Comparison of ENCODE assay signal across 11 cellular contexts in genomic region chr1:91556556-91556955, GRCh38. TPM values are rescaled to one million over a fixed set of nuclear protein-coding genes. Genes with fewer than 3 reads are reported as not detected.
DNase-seq lines count a peak whose midpoint lies in the region; ATAC-seq, FAIRE-seq and TF ChIP-seq lines count a peak whose summit lies in the region.
"Had no signal": no experiment of that assay in that cellular context is flagged by ENCODE, and none has a peak within 500 bp of the region (broad histone marks: within the 10 kb centered on the region; RNA-seq: fewer than 3 reads in every experiment).

No MANE protein-coding gene starts in this region.

- H3K4me3 ChIP-seq in PC-3 (ENCODE audit: low read length) (no peak overlapping the region), K562 (no peak overlapping the region), osteoblast (ENCODE audit: insufficient read depth, low read length) (no peak overlapping the region), upper lobe of right lung (no peak overlapping the region)

- H3K4me3 Mint-ChIP-seq in activated CD4-positive, alpha-beta T cell treated with anti-CD3 and anti-CD28 coated beads, Interleukin-2, amount 10 ng/mL, durations not matched to agents 24 days and 14 days: peak overlapping the region; percentile 61

- POLR2A ChIA-PET in PC-3 (lab: Charles Lee; ENCODE audit: unreplicated experiment): no interaction called here
- POLR2A ChIA-PET in K562 (lab: Yijun Ruan, JAX): interaction anchor here (0.6 kb wide), 1 partner anchor 382 kb away, joined by 3 read pairs; no protein-coding TSS in a partner anchor

- no peaks in the 10 kb centered on the region for H3K9me1 ChIP-seq in K562 (ENCODE audit: control insufficient read depth, insufficient read depth, low read length)

- H4K20me1 ChIP-seq in PC-3 (ENCODE audit: low read length): no peaks in the 10 kb centered on the region
- 0 out of 2 replicates have a peak, but pooled peaks cover 3% of the 10 kb centered on the region for H4K20me1 ChIP-seq in K562 (replicated peaks; ENCODE audit: control insufficient read depth, insufficient read depth, low read length)
- H4K20me1 ChIP-seq in osteoblast (ENCODE audit: insufficient read depth, low read length): no peaks in the 10 kb centered on the region

- H3K4me2 ChIP-seq in PC-3 (ENCODE audit: low read length) (no peak overlapping the region), K562 (ENCODE audit: insufficient read depth, low read length) (peak overlapping the region; percentile 23; the same call in 1 of the 2 replicates), osteoblast (ENCODE audit: insufficient read depth, low read length) (peak overlapping the region; percentile 7)

- no peaks in the 10 kb centered on the region for H3K36me3 ChIP-seq in PC-3 (ENCODE audit: low read depth, low read length)
- H3K36me3 ChIP-seq in K562 (ENCODE audit: control insufficient read depth, insufficient read depth, low read length): no peaks in the 10 kb centered on the region
- H3K36me3 ChIP-seq in osteoblast (ENCODE audit: insufficient read depth, low read length): no peaks in the 10 kb centered on the region
- no peaks in the 10 kb centered on the region for H3K36me3 ChIP-seq in upper lobe of right lung

- no TSS peak for BruUV-seq in PC-3 (replicated peaks; lab: Mats Ljungman, UMichigan)
- BruUV-seq in K562 (replicated peaks; lab: Mats Ljungman, UMichigan): no TSS peak

- DNase-seq in activated CD4-positive, alpha-beta T cell treated with anti-CD3 and anti-CD28 coated beads, Interleukin-2, amount 10 ng/mL, durations not matched to agents 24 days and 14 days: peak; percentile 77
- no peak for DNase-seq in activated CD4-positive, alpha-beta T cell treated with anti-CD3 and anti-CD28 coated beads for 4 hours
- DNase-seq in PC-3 (no peak), K562 (ENCODE audit: extremely low read depth in 1 of 4, low spot score in 3 of 4) (no peak), osteoblast (ENCODE audit: insufficient read length, low spot score, missing footprints) (no peak), upper lobe of right lung (no peak)
- DNase-seq: ACHN; effector CD8-positive, alpha-beta T cell; left cardiac atrium had no signal

- H3K4me1 Mint-ChIP-seq in activated CD4-positive, alpha-beta T cell treated with anti-CD3 and anti-CD28 coated beads, Interleukin-2, amount 10 ng/mL, durations not matched to agents 24 days and 14 days: peaks cover 85% of the 10 kb centered on the region

- H3K9me3 ChIP-seq in PC-3 (ENCODE audit: low read length) (no peaks in the 10 kb centered on the region), K562 (replicated peaks; ENCODE audit: control insufficient read depth, insufficient read depth, low read depth, low read length) (no peaks in the 10 kb centered on the region), osteoblast (ENCODE audit: low read depth, low read length) (no peaks in the 10 kb centered on the region), upper lobe of right lung (no peaks in the 10 kb centered on the region)

- TF ChIP-seq RAD21 in K562 (CRISPR knock-in tag; conservative IDR thresholded peaks at IDR 0.05 in 1 of 2, IDR thresholded peaks at IDR 0.05 in 1 of 2): no peak

- H3F3A ChIP-seq in PC-3 (ENCODE audit: low read length, unreplicated experiment): no peaks in the 10 kb centered on the region

- no peak for TF ChIP-seq CTCF in PC-3 (conservative IDR thresholded peaks at IDR 0.05; ENCODE audit: low read depth, low read length)
- TF ChIP-seq CTCF in K562 (IDR thresholded peaks at IDR 0.05 in 2 of 3, conservative IDR thresholded peaks at IDR 0.05 in 1 of 3; ENCODE audit: insufficient read depth in 2 of 3, low read depth in 1 of 3, low read length in 3 of 3): no peak
- TF ChIP-seq CTCF in osteoblast (IDR thresholded peaks at IDR 0.05; ENCODE audit: extremely low read depth, low read depth, low read length): no peak
- TF ChIP-seq CTCF in upper lobe of right lung (IDR thresholded peaks at IDR 0.05): no peak

- CTCF ChIA-PET in PC-3 (lab: Charles Lee): no interaction called here
- CTCF ChIA-PET in K562 (lab: Yijun Ruan, JAX; ENCODE audit: low intra/inter-chr PET ratio): no interaction called here

- H3K79me2 ChIP-seq in PC-3 (ENCODE audit: low read length): no peaks in the 10 kb centered on the region
- no peaks in the 10 kb centered on the region for H3K79me2 ChIP-seq in K562 (ENCODE audit: control insufficient read depth, insufficient read depth, low read length)
- no peaks in the 10 kb centered on the region for H3K79me2 ChIP-seq in osteoblast (ENCODE audit: insufficient read depth, low read length)

- H3K9ac ChIP-seq in PC-3 (ENCODE audit: low read length): no peak overlapping the region
- no peak overlapping the region for H3K9ac ChIP-seq in K562 (ENCODE audit: insufficient read depth in 1 of 2, low read depth in 2 of 2, low read length in 2 of 2)

- peaks cover 5% of the 10 kb centered on the region for H3K36me3 Mint-ChIP-seq in activated CD4-positive, alpha-beta T cell treated with anti-CD3 and anti-CD28 coated beads, Interleukin-2, amount 10 ng/mL, durations not matched to agents 24 days and 14 days (ENCODE audit: low read depth)

- peak overlapping the region; percentile 91 for H3K27ac Mint-ChIP-seq in activated CD4-positive, alpha-beta T cell treated with anti-CD3 and anti-CD28 coated beads, Interleukin-2, amount 10 ng/mL, durations not matched to agents 24 days and 14 days

- H3K4me1 ChIP-seq in PC-3 (ENCODE audit: insufficient read depth, low read length) (peaks cover 27% of the 10 kb centered on the region), K562 (replicated peaks in 1 of 2; ENCODE audit: control insufficient read depth in 2 of 2, insufficient read depth in 2 of 2, low read length in 2 of 2) (peaks cover 14 to 32% of the 10 kb centered on the region in 2 experiments), osteoblast (ENCODE audit: insufficient read depth, low read length) (peaks cover 38% of the 10 kb centered on the region), upper lobe of right lung (peaks cover 46% of the 10 kb centered on the region)

- intact Hi-C loops in activated CD4-positive, alpha-beta T cell treated with anti-CD3 and anti-CD28 coated beads, Interleukin-2, amount 10 ng/mL, durations not matched to agents 24 days and 14 days (cut with micrococcal nuclease): loop anchor here (1.0 to 10.0 kb wide), 11 partner anchors 33 to 1028 kb away; partner anchors contain the start of gene ZNF644
- intact Hi-C loops in PC-3 (cut with micrococcal nuclease): loop anchor here (10.0 kb wide), 1 partner anchor 138 kb away; no protein-coding TSS in a partner anchor
- intact Hi-C loops in K562 (cut with micrococcal nuclease): loop anchor here (1.0 to 10.0 kb wide), 3 partner anchors 148 to 248 kb away; no protein-coding TSS in a partner anchor
- intact Hi-C loops in upper lobe of right lung (cut with DNase I): no loop called here

- no peaks in the 10 kb centered on the region for H3K27me3 Mint-ChIP-seq in activated CD4-positive, alpha-beta T cell treated with anti-CD3 and anti-CD28 coated beads, Interleukin-2, amount 10 ng/mL, durations not matched to agents 24 days and 14 days

- H3K27ac ChIP-seq in PC-3 (ENCODE audit: low read length): peak overlapping the region; percentile 57
- H3K27ac ChIP-seq in K562 (ENCODE audit: extremely low read depth, low read depth, low read length): peak overlapping the region; percentile 56; the same call in 2 of the 3 replicates
- peak overlapping the region; percentile 76 for H3K27ac ChIP-seq in osteoblast (ENCODE audit: low read depth, low read length)
- no peak overlapping the region for H3K27ac ChIP-seq in upper lobe of right lung

- TF ChIP-seq EP300 in K562 (IDR thresholded peaks at IDR 0.05; ENCODE audit: low read length): no peak

- WGBS in K562 (ENCODE audit: insufficient coverage, low coverage, missing lambda C conversion rate): 34% methylated on average over 2 of the region's 2 CpGs

- H3K27me3 ChIP-seq in PC-3 (ENCODE audit: low read length) (no peaks in the 10 kb centered on the region), K562 (ENCODE audit: control insufficient read depth in 2 of 2, insufficient read depth in 2 of 2, low read length in 2 of 2) (no peaks in the 10 kb centered on the region), osteoblast (ENCODE audit: insufficient read depth, low read length) (no peaks in the 10 kb centered on the region), upper lobe of right lung (no peaks in the 10 kb centered on the region)

- in situ Hi-C loops in K562 (cut with MboI): no loop called here

- no peaks in the 10 kb centered on the region for H3K9me2 ChIP-seq in PC-3 (replicated peaks; ENCODE audit: low read length)

- no peak for TF ChIP-seq POLR2A in K562 (conservative IDR thresholded peaks at IDR 0.05)

- FAIRE-seq in K562 (lab: Jason Lieb, UNC): no peak

- ATAC-seq in PC-3: no peak
- ATAC-seq in K562: peak; percentile 15; the same call in 2 of the 3 replicates
- no peak for ATAC-seq in upper lobe of right lung
- no peak for ATAC-seq in HG03521 (IDR thresholded peaks at IDR 0.05; ENCODE audit: unreplicated experiment)
- ATAC-seq in GM19463 (IDR thresholded peaks at IDR 0.05; ENCODE audit: unreplicated experiment): no peak

- H2AFZ ChIP-seq in PC-3 (ENCODE audit: low read length) (peak overlapping the region; percentile 5; the same call in 1 of the 2 replicates), K562 (ENCODE audit: low read depth, low read length) (no peak overlapping the region), osteoblast (ENCODE audit: low read length) (no peak overlapping the region)

- no peaks in the 10 kb centered on the region for H3K9me3 Mint-ChIP-seq in activated CD4-positive, alpha-beta T cell treated with anti-CD3 and anti-CD28 coated beads, Interleukin-2, amount 10 ng/mL, durations not matched to agents 24 days and 14 days

RNA-seq across cellular contexts. Expression of gene CDC7, which starts 55.9 kb away (rescaled TPM):
- 21.4 and 22.3 TPM in 2 replicates for total RNA-seq in activated CD4-positive, alpha-beta T cell treated with anti-CD3 and anti-CD28 coated beads, Interleukin-2, amount 10 ng/mL, durations not matched to agents 24 days and 14 days
- 10.0 and 11.1 TPM in 2 replicates for total RNA-seq in PC-3 (2014; rRNA removed)
- 18.0 and 54.7 TPM in 2 replicates for total RNA-seq in K562 (2011; cell fraction: chromatin; rRNA removed; ENCODE audit: low replicate concordance)
- 8.5 and 10.9 TPM in 2 replicates for total RNA-seq in K562 (2011; cell fraction: nucleolus; rRNA removed)
- 18.6 and 26.0 TPM in 2 replicates for total RNA-seq in K562 (2011; cell fraction: nucleoplasm; rRNA removed)
- total RNA-seq in K562 (2014; rRNA removed): 24.8 and 27.3 TPM in 2 replicates
- total RNA-seq in K562 (2014; rRNA removed; fragmentation: Illumina TruSeq; extraction: Trizol): 44.2 and 50.5 TPM in 2 replicates
- 41.2 and 45.5 TPM in 2 replicates for total RNA-seq in K562 (2015; rRNA removed; fragmentation: Illumina TruSeq; extraction: Trizol)
- 36.8 and 37.6 TPM in 2 replicates for total RNA-seq in K562 (2021)
- 41.4 and 56.6 TPM in 2 replicates for polyA plus RNA-seq in K562 (2011; rRNA removed)
- 7.6 and 15.3 TPM in 2 replicates for polyA plus RNA-seq in K562 (2011; cell fraction: cytosol; rRNA removed)
- 47.4 and 67.9 TPM in 2 replicates for polyA plus RNA-seq in K562 (2011; cell fraction: nucleus; rRNA removed)
- polyA plus RNA-seq in K562 (2012): 18.2 and 27.1 TPM in 2 replicates
- 37.1 and 48.2 TPM in 2 replicates for polyA plus RNA-seq in K562 (2014; fragmentation: Illumina TruSeq; extraction: Trizol)
- polyA plus RNA-seq in K562 (2014; fragmentation: Nextera tagmentation; extraction: Ambion mirVana): 10 to 100 TPM; 22.3 to 66.8 TPM
- 41.6 and 44.4 TPM in 2 replicates for polyA plus RNA-seq in K562 (2014; rRNA removed)
- polyA minus RNA-seq in K562 (2011; rRNA and poly(A)+ RNA removed): 29.5 and 33.9 TPM in 2 replicates
- 27.4 and 31.3 TPM in 2 replicates for polyA minus RNA-seq in K562 (2011; cell fraction: cytosol; rRNA and poly(A)+ RNA removed)
- polyA minus RNA-seq in K562 (2011; cell fraction: nucleus; rRNA and poly(A)+ RNA removed): 16.4 and 29.8 TPM in 2 replicates
- total RNA-seq in osteoblast: 2.9 and 3.3 TPM in 2 replicates
- total RNA-seq in upper lobe of right lung: 4.3 TPM
